Comparison of ENCODE assay signal across 1 cellular context in the genomic region with DNA sequence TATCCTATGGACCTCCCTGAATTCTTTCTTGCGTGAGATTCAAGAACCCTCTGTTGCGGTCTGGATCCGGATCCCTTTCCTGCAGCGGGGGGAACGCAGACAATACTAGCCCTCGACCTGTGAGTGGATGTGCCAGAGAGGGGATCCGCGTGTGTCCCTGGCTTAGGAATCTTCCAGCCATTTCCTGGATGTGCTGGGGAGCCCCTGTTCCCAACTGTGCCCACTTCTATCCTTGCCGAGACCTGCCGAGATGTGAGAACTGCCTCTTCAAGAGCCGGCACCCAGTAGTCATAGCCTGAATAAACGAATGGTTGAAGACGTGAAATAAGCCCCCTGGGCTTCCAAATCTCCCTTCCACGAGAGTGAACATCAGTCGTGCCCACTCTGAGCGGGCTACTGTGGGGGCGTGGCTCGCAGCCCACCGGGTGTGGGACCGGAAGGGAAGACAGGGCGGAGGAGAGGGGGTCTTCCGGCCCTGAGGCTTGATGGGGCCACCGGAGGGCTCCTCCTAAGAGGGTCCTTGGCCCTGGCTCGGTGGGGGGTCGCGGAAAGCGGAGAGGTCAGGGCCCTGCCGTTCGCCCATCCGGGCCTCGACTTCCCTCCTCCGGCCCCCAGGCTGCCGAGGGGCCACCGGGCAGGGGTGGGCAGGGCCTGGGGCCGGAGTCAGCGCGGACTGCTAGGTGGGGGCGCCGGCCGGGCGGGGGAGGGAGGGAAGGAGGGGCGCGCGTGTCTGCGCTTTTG.
TF ChIP-seq lines count a peak whose summit lies in the region.

No MANE protein-coding gene starts in this region.

TF ChIP-seq in A549, 52 proteins besides CTCF, POLR2A, EP300 and RAD21 (continued from another document):
- TF ChIP-seq, protein P1, sequence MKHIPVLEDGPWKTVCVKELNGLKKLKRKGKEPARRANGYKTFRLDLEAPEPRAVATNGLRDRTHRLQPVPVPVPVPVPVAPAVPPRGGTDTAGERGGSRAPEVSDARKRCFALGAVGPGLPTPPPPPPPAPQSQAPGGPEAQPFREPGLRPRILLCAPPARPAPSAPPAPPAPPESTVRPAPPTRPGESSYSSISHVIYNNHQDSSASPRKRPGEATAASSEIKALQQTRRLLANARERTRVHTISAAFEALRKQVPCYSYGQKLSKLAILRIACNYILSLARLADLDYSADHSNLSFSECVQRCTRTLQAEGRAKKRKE (CRISPR knock-in tag; IDR thresholded peaks at IDR 0.05; ENCODE audit: low read depth) = no peak
- TF ChIP-seq POLR2AphosphoS2 (conservative IDR thresholded peaks at IDR 0.05; ENCODE audit: low read length) = no peak
- no peak for TF ChIP-seq RARB (CRISPR knock-in tag; IDR thresholded peaks at IDR 0.05)
